In genomic region chr4:66575024-66575696, GRCh38 we compare ENCODE assay signal across 2 cellular contexts.
TF ChIP-seq lines count a peak whose summit lies in the region.

No MANE protein-coding gene starts in this region.

TF ChIP-seq in IMR-90, 13 proteins besides CTCF, POLR2A, EP300 and RAD21 (continued from another document):
- TF ChIP-seq, protein P1, sequence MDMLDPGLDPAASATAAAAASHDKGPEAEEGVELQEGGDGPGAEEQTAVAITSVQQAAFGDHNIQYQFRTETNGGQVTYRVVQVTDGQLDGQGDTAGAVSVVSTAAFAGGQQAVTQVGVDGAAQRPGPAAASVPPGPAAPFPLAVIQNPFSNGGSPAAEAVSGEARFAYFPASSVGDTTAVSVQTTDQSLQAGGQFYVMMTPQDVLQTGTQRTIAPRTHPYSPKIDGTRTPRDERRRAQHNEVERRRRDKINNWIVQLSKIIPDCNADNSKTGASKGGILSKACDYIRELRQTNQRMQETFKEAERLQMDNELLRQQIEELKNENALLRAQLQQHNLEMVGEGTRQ (IDR thresholded peaks at IDR 0.05; ENCODE audit: low read depth, low read length): no peak

TF ChIP-seq in HepG2, 621 proteins besides CTCF, POLR2A, EP300 and RAD21 (continued from another document and continues in another):
- TF ChIP-seq, protein P2, sequence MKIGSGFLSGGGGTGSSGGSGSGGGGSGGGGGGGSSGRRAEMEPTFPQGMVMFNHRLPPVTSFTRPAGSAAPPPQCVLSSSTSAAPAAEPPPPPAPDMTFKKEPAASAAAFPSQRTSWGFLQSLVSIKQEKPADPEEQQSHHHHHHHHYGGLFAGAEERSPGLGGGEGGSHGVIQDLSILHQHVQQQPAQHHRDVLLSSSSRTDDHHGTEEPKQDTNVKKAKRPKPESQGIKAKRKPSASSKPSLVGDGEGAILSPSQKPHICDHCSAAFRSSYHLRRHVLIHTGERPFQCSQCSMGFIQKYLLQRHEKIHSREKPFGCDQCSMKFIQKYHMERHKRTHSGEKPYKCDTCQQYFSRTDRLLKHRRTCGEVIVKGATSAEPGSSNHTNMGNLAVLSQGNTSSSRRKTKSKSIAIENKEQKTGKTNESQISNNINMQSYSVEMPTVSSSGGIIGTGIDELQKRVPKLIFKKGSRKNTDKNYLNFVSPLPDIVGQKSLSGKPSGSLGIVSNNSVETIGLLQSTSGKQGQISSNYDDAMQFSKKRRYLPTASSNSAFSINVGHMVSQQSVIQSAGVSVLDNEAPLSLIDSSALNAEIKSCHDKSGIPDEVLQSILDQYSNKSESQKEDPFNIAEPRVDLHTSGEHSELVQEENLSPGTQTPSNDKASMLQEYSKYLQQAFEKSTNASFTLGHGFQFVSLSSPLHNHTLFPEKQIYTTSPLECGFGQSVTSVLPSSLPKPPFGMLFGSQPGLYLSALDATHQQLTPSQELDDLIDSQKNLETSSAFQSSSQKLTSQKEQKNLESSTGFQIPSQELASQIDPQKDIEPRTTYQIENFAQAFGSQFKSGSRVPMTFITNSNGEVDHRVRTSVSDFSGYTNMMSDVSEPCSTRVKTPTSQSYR (CRISPR knock-in tag; IDR thresholded peaks at IDR 0.05; ENCODE audit: borderline replicate concordance): no peak
- no peak for TF ChIP-seq TAF15 (IDR thresholded peaks at IDR 0.05; ENCODE audit: low read depth, low read length, poor library complexity, severe bottlenecking)
- TF ChIP-seq IRX3 (CRISPR knock-in tag; IDR thresholded peaks at IDR 0.05; ENCODE audit: borderline replicate concordance, low read depth): no peak
- TF ChIP-seq HNF4A (CRISPR knock-in tag; IDR thresholded peaks at IDR 0.05): peak; percentile 53; the same call in 1 of the 2 replicates
- TF ChIP-seq HDAC6 (IDR thresholded peaks at IDR 0.05; ENCODE audit: low read depth, low read length): no peak
- no peak for TF ChIP-seq FOXJ3 (CRISPR knock-in tag; IDR thresholded peaks at IDR 0.05; ENCODE audit: borderline replicate concordance)
- peak; percentile 94 for TF ChIP-seq FOSL2 (CRISPR knock-in tag; IDR thresholded peaks at IDR 0.05)
- no peak for TF ChIP-seq RBFOX2 (IDR thresholded peaks at IDR 0.05; ENCODE audit: low read depth, low read length)
- TF ChIP-seq MAFF (IDR thresholded peaks at IDR 0.05; ENCODE audit: low read depth, low read length): peak; percentile 78
- no peak for TF ChIP-seq MED13 (CRISPR knock-in tag; IDR thresholded peaks at IDR 0.05)
- TF ChIP-seq TAF1 (CRISPR knock-in tag; IDR thresholded peaks at IDR 0.05): no peak
- no peak for TF ChIP-seq TARDBP (CRISPR knock-in tag; IDR thresholded peaks at IDR 0.05)
- no peak for TF ChIP-seq PAX8 (CRISPR knock-in tag; IDR thresholded peaks at IDR 0.05; ENCODE audit: borderline replicate concordance)
- no peak for TF ChIP-seq KLF15 (CRISPR knock-in tag; IDR thresholded peaks at IDR 0.05; ENCODE audit: borderline replicate concordance)
- TF ChIP-seq ZNF430 (CRISPR knock-in tag; IDR thresholded peaks at IDR 0.05): no peak
- TF ChIP-seq ZNF768 (CRISPR knock-in tag; IDR thresholded peaks at IDR 0.05): no peak
- 0 out of 2 replicates have a peak, but pooled peaks have one; percentile 30 for TF ChIP-seq TFE3 (CRISPR knock-in tag; IDR thresholded peaks at IDR 0.05)
- TF ChIP-seq IRF2 (CRISPR knock-in tag; IDR thresholded peaks at IDR 0.05): no peak
- TF ChIP-seq HIVEP1 (CRISPR knock-in tag; IDR thresholded peaks at IDR 0.05): no peak
- TF ChIP-seq ZNF460 (CRISPR knock-in tag; IDR thresholded peaks at IDR 0.05; ENCODE audit: borderline replicate concordance): no peak
- TF ChIP-seq GATAD2A (CRISPR knock-in tag; IDR thresholded peaks at IDR 0.05): 0 out of 2 replicates have a peak, but pooled peaks have one; percentile 13
- TF ChIP-seq RXRA (CRISPR knock-in tag; IDR thresholded peaks at IDR 0.05): no peak
- peak; percentile 50; the same call in 1 of the 2 replicates for TF ChIP-seq MAFG (CRISPR knock-in tag; IDR thresholded peaks at IDR 0.05)
- no peak for TF ChIP-seq ZBTB2 (CRISPR knock-in tag; IDR thresholded peaks at IDR 0.05; ENCODE audit: low read depth)
- TF ChIP-seq ZNF451 (CRISPR knock-in tag; IDR thresholded peaks at IDR 0.05): no peak
- TF ChIP-seq, protein P3, sequence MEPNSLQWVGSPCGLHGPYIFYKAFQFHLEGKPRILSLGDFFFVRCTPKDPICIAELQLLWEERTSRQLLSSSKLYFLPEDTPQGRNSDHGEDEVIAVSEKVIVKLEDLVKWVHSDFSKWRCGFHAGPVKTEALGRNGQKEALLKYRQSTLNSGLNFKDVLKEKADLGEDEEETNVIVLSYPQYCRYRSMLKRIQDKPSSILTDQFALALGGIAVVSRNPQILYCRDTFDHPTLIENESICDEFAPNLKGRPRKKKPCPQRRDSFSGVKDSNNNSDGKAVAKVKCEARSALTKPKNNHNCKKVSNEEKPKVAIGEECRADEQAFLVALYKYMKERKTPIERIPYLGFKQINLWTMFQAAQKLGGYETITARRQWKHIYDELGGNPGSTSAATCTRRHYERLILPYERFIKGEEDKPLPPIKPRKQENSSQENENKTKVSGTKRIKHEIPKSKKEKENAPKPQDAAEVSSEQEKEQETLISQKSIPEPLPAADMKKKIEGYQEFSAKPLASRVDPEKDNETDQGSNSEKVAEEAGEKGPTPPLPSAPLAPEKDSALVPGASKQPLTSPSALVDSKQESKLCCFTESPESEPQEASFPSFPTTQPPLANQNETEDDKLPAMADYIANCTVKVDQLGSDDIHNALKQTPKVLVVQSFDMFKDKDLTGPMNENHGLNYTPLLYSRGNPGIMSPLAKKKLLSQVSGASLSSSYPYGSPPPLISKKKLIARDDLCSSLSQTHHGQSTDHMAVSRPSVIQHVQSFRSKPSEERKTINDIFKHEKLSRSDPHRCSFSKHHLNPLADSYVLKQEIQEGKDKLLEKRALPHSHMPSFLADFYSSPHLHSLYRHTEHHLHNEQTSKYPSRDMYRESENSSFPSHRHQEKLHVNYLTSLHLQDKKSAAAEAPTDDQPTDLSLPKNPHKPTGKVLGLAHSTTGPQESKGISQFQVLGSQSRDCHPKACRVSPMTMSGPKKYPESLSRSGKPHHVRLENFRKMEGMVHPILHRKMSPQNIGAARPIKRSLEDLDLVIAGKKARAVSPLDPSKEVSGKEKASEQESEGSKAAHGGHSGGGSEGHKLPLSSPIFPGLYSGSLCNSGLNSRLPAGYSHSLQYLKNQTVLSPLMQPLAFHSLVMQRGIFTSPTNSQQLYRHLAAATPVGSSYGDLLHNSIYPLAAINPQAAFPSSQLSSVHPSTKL (CRISPR knock-in tag; IDR thresholded peaks at IDR 0.05): peak; percentile 52
- no peak for TF ChIP-seq MED1 (CRISPR knock-in tag; IDR thresholded peaks at IDR 0.05)
- peak; percentile 68 to 76 for TF ChIP-seq MAFK (conservative IDR thresholded peaks at IDR 0.05 in 1 of 2, IDR thresholded peaks at IDR 0.05 in 1 of 2; ENCODE audit: low read length in 2 of 2)
- no peak for TF ChIP-seq ZNF7 (CRISPR knock-in tag; IDR thresholded peaks at IDR 0.05)
- TF ChIP-seq NONO (IDR thresholded peaks at IDR 0.05): no peak
- TF ChIP-seq NONO (CRISPR knock-in tag; conservative IDR thresholded peaks at IDR 0.05): no peak
- no peak for TF ChIP-seq MEF2D (CRISPR knock-in tag; IDR thresholded peaks at IDR 0.05)
- TF ChIP-seq ZBTB42 (CRISPR knock-in tag; IDR thresholded peaks at IDR 0.05): no peak
- 0 out of 2 replicates have a peak, but pooled peaks have one; percentile 38 for TF ChIP-seq FOSL1 (CRISPR knock-in tag; IDR thresholded peaks at IDR 0.05; ENCODE audit: borderline replicate concordance)
- no peak for TF ChIP-seq SALL1 (CRISPR knock-in tag; IDR thresholded peaks at IDR 0.05)
- no peak for TF ChIP-seq ZNF543 (CRISPR knock-in tag; IDR thresholded peaks at IDR 0.05)
- no peak for TF ChIP-seq ZNF143 (CRISPR knock-in tag; IDR thresholded peaks at IDR 0.05)
- no peak for TF ChIP-seq PHB2 (IDR thresholded peaks at IDR 0.05; ENCODE audit: partially characterized antibody)
- TF ChIP-seq CSRNP2 (CRISPR knock-in tag; conservative IDR thresholded peaks at IDR 0.05; ENCODE audit: low read depth): no peak
- TF ChIP-seq, protein P4, sequence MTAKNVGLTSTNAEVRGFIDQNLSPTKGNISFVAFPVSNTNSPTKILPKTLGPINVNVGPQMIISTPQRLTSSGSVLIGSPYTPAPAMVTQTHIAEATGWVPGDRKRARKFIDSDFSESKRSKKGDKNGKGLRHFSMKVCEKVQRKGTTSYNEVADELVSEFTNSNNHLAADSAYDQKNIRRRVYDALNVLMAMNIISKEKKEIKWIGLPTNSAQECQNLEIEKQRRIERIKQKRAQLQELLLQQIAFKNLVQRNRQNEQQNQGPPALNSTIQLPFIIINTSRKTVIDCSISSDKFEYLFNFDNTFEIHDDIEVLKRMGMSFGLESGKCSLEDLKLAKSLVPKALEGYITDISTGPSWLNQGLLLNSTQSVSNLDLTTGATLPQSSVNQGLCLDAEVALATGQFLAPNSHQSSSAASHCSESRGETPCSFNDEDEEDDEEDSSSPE (CRISPR knock-in tag; IDR thresholded peaks at IDR 0.05): no peak
- TF ChIP-seq ATRX (CRISPR knock-in tag; IDR thresholded peaks at IDR 0.05; ENCODE audit: borderline replicate concordance): no peak
- no peak for TF ChIP-seq EEA1 (CRISPR knock-in tag; IDR thresholded peaks at IDR 0.05; ENCODE audit: borderline replicate concordance)
- TF ChIP-seq, protein P5, sequence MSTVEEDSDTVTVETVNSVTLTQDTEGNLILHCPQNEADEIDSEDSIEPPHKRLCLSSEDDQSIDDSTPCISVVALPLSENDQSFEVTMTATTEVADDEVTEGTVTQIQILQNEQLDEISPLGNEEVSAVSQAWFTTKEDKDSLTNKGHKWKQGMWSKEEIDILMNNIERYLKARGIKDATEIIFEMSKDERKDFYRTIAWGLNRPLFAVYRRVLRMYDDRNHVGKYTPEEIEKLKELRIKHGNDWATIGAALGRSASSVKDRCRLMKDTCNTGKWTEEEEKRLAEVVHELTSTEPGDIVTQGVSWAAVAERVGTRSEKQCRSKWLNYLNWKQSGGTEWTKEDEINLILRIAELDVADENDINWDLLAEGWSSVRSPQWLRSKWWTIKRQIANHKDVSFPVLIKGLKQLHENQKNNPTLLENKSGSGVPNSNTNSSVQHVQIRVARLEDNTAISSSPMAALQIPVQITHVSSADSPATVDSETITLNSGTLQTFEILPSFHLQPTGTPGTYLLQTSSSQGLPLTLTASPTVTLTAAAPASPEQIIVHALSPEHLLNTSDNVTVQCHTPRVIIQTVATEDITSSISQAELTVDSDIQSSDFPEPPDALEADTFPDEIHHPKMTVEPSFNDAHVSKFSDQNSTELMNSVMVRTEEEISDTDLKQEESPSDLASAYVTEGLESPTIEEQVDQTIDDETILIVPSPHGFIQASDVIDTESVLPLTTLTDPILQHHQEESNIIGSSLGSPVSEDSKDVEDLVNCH (CRISPR knock-in tag; IDR thresholded peaks at IDR 0.05): no peak
- TF ChIP-seq ZNF883 (CRISPR knock-in tag; IDR thresholded peaks at IDR 0.05; ENCODE audit: not compliant biosample characterization): no peak
